ENCODE assay signal across 8 cellular contexts in the genomic region with DNA sequence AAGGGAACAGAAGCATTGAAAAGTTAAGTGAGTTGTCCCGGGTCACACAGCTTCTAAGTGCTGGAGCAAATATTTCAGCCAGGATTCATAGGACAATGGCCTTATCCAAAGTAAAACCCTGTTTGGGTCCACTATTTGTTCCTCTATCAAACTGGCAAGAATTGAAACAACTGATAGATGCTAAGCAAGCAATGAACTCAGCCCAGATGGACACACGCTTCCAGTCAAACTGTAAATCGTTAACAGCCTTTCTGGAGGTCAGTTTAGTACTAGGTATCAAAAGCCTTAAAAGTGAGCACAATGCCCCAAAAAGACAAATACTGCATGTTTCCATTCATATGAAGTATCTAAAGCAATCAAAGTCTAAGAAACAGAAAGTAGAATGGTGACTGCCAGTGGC. TPM values are rescaled to one million over a fixed set of nuclear protein-coding genes. Genes with fewer than 3 reads are reported as not detected.
A peak's percentile ranks its signal among the peaks of the same experiment; 100 is the strongest.
DNase-seq lines count a peak whose midpoint lies in the region; ATAC-seq and TF ChIP-seq lines count a peak whose summit lies in the region.
"Had no signal": no experiment of that assay in that cellular context is flagged by ENCODE, and none has a peak within 500 bp of the region (broad histone marks: within the 10 kb centered on the region; RNA-seq: fewer than 3 reads in every experiment).

No MANE protein-coding gene starts in this region.

- no peak for TF ChIP-seq CTCF in DND-41 (IDR thresholded peaks at IDR 0.05; ENCODE audit: borderline replicate concordance, extremely low read depth, low read length, poor library complexity, severe bottlenecking)
- no peak for TF ChIP-seq CTCF in OCI-LY3 (IDR thresholded peaks at IDR 0.05; ENCODE audit: low read depth, low read length)
- TF ChIP-seq CTCF in fibroblast of lung (conservative IDR thresholded peaks at IDR 0.05 in 1 of 2, IDR thresholded peaks at IDR 0.05 in 1 of 2; ENCODE audit: low read depth in 1 of 2, low read length in 2 of 2) = no peak
- no peak for TF ChIP-seq CTCF in GM13976 (IDR thresholded peaks at IDR 0.05; ENCODE audit: borderline replicate concordance, control extremely low read depth, extremely low read depth, insufficient read depth, missing control alignments)

- H3K4me2 ChIP-seq in DND-41 (ENCODE audit: insufficient read depth, low read length) (peak overlapping the region; percentile 94), OCI-LY3 (ENCODE audit: low read length) (peak overlapping the region; percentile 97), fibroblast of lung (ENCODE audit: extremely low read depth, insufficient read depth, low read length) (peak overlapping the region; percentile 73)

- DNase-seq in DND-41 (no peak), fibroblast of lung (ENCODE audit: low read depth in 2 of 2) (no peak), pons (ENCODE audit: low spot score) (peak; percentile 15), GM13976 (ENCODE audit: low spot score) (no peak), mucosa of gallbladder (ENCODE audit: low spot score) (no peak)
- DNase-seq: KBM-7 had no signal

- H3K36me3 ChIP-seq in DND-41 (ENCODE audit: insufficient read depth, low read length) (no peaks in the 10 kb centered on the region; the same call in 1 of the 2 replicates), OCI-LY3 (replicated peaks; ENCODE audit: low read depth, low read length) (no peaks in the 10 kb centered on the region), fibroblast of lung (ENCODE audit: control insufficient read depth, insufficient read depth, low read length) (no peaks in the 10 kb centered on the region)

- H3K27ac ChIP-seq in DND-41 (ENCODE audit: low read length) (no peak overlapping the region), OCI-LY3 (ENCODE audit: low read length) (no peak overlapping the region), fibroblast of lung (ENCODE audit: insufficient read depth, low read length) (no peak overlapping the region)

- 0 out of 2 replicates have a peak, but pooled peaks cover 6% of the 10 kb centered on the region for H3K79me2 ChIP-seq in DND-41 (ENCODE audit: insufficient read depth, low read length)
- H3K79me2 ChIP-seq in OCI-LY3 (ENCODE audit: low read length) = no peaks in the 10 kb centered on the region
- H3K79me2 ChIP-seq in fibroblast of lung (ENCODE audit: control insufficient read depth, insufficient read depth, low read length) = peaks cover 2% of the 10 kb centered on the region

- H3K9ac ChIP-seq in DND-41 (ENCODE audit: low read depth, low read length) (no peak overlapping the region; the same call in 1 of the 2 replicates), OCI-LY3 (ENCODE audit: low read length) (no peak overlapping the region), fibroblast of lung (ENCODE audit: insufficient read depth, low read length) (no peak overlapping the region)

- ATAC-seq in DND-41 (ENCODE audit: insufficient read depth, low read depth) (no peak), GM21737 (IDR thresholded peaks at IDR 0.05; ENCODE audit: unreplicated experiment) (no peak)

- no peaks in the 10 kb centered on the region for H3K27me3 ChIP-seq in DND-41 (ENCODE audit: insufficient read depth, low read length, poor library complexity)
- no peaks in the 10 kb centered on the region for H3K27me3 ChIP-seq in OCI-LY3 (ENCODE audit: low read depth, low read length)
- no peaks in the 10 kb centered on the region for H3K27me3 ChIP-seq in fibroblast of lung (ENCODE audit: control insufficient read depth, insufficient read depth, low read length)

- in situ Hi-C loops in GM13976 (cut with MboI; ENCODE audit: low sequenced_read_pairs, unreplicated experiment) = no loop called here

- H3K4me1 ChIP-seq in DND-41 (ENCODE audit: insufficient read depth, low read length) (peaks cover 24% of the 10 kb centered on the region), OCI-LY3 (ENCODE audit: low read length) (peaks cover 12% of the 10 kb centered on the region), fibroblast of lung (ENCODE audit: control insufficient read depth, extremely low read depth, insufficient read depth, low read length) (peaks cover 2% of the 10 kb centered on the region)

- H3K9me3 ChIP-seq in DND-41 (ENCODE audit: insufficient read depth, low read length, severe bottlenecking) = no peaks in the 10 kb centered on the region
- no peaks in the 10 kb centered on the region for H3K9me3 ChIP-seq in OCI-LY3 (ENCODE audit: insufficient read depth, low read length)
- no peaks in the 10 kb centered on the region for H3K9me3 ChIP-seq in fibroblast of lung (ENCODE audit: control insufficient read depth, insufficient read depth, low read depth, low read length)

- H2AFZ ChIP-seq in DND-41 (ENCODE audit: low read depth, low read length) (peak overlapping the region; percentile 86; the same call in 1 of the 2 replicates), OCI-LY3 (ENCODE audit: low read depth, low read length) (no peak overlapping the region), fibroblast of lung (ENCODE audit: low read length) (no peak overlapping the region)

- H3K4me3 ChIP-seq in DND-41 (ENCODE audit: low read depth in 1 of 2, low read length in 2 of 2) = no peak overlapping the region; a peak in 1 of 4 replicates
- peak overlapping the region; percentile 88 for H3K4me3 ChIP-seq in OCI-LY3 (ENCODE audit: low read length)
- peak overlapping the region in 2 of 4 experiments; percentile 76 to 79 for H3K4me3 ChIP-seq in fibroblast of lung (replicated peaks in 1 of 4; ENCODE audit: control extremely low read depth in 1 of 4, insufficient read depth in 1 of 4, low read depth in 3 of 4, low read length in 4 of 4)

- no peaks in the 10 kb centered on the region for H4K20me1 ChIP-seq in DND-41 (ENCODE audit: insufficient read depth, low read length)
- H4K20me1 ChIP-seq in OCI-LY3 (ENCODE audit: insufficient read depth, low read length) = no peaks in the 10 kb centered on the region
- H4K20me1 ChIP-seq in fibroblast of lung (ENCODE audit: control insufficient read depth, extremely low read depth, insufficient read depth, low read length) = no peaks in the 10 kb centered on the region

RNA-seq across cellular contexts. Expression of gene SVBP, which starts 0.8 kb away (rescaled TPM):
- total RNA-seq in fibroblast of lung (21.6 and 24.9 TPM in 2 replicates), mucosa of gallbladder (17.8 TPM)
- 20.9 and 33.4 TPM in 2 replicates for polyA plus RNA-seq in fibroblast of lung
- polyA plus RNA-seq in fibroblast of lung (2012) = 21.5 and 30.2 TPM in 2 replicates
- not detected in 2 replicates for polyA minus RNA-seq in fibroblast of lung (ENCODE audit: low replicate concordance)

RNA-seq across cellular contexts. Expression of gene ERMAP, which starts 1.1 kb away (rescaled TPM):
- total RNA-seq in fibroblast of lung (17.2 and 37.2 TPM in 2 replicates), mucosa of gallbladder (16.6 TPM)
- 16.3 and 19.4 TPM in 2 replicates for polyA plus RNA-seq in fibroblast of lung
- 8.3 and 9.4 TPM in 2 replicates for polyA plus RNA-seq in fibroblast of lung (2012)
- 11.4 and 13.2 TPM in 2 replicates for polyA minus RNA-seq in fibroblast of lung (ENCODE audit: low replicate concordance)

RNA-seq across cellular contexts. Expression of gene ZNF691, which starts 28.4 kb away (rescaled TPM):
- total RNA-seq in fibroblast of lung = 9.0 and 11.1 TPM in 2 replicates
- polyA plus RNA-seq in fibroblast of lung = 5.8 TPM in 2 replicates
- 4.1 and 4.6 TPM in 2 replicates for polyA plus RNA-seq in fibroblast of lung (2012)
- 1.3 and 10.6 TPM in 2 replicates for polyA minus RNA-seq in fibroblast of lung (ENCODE audit: low replicate concordance)
- 10.6 TPM for total RNA-seq in mucosa of gallbladder

RNA-seq across cellular contexts. Expression of gene TMEM269, which starts 33.2 kb away (rescaled TPM):
- total RNA-seq in fibroblast of lung (0.17 TPM in 1 of 2 replicates, not detected in the other), mucosa of gallbladder (0.06 TPM)
- 0.06 and 0.10 TPM in 2 replicates for polyA plus RNA-seq in fibroblast of lung
- polyA plus RNA-seq in fibroblast of lung (2012) = 0.03 TPM in 1 of 2 replicates, not detected in the other
- polyA minus RNA-seq in fibroblast of lung (ENCODE audit: low replicate concordance) = not detected in 2 replicates

RNA-seq across cellular contexts. Expression of gene C1orf50, which starts 50.9 kb away (rescaled TPM):
- total RNA-seq in fibroblast of lung (4.4 and 5.9 TPM in 2 replicates), mucosa of gallbladder (6.7 TPM)
- polyA plus RNA-seq in fibroblast of lung = 7.8 and 9.5 TPM in 2 replicates
- 2.9 and 3.0 TPM in 2 replicates for polyA plus RNA-seq in fibroblast of lung (2012)
- 1.4 and 1.9 TPM in 2 replicates for polyA minus RNA-seq in fibroblast of lung (ENCODE audit: low replicate concordance)
